In the genomic region with DNA sequence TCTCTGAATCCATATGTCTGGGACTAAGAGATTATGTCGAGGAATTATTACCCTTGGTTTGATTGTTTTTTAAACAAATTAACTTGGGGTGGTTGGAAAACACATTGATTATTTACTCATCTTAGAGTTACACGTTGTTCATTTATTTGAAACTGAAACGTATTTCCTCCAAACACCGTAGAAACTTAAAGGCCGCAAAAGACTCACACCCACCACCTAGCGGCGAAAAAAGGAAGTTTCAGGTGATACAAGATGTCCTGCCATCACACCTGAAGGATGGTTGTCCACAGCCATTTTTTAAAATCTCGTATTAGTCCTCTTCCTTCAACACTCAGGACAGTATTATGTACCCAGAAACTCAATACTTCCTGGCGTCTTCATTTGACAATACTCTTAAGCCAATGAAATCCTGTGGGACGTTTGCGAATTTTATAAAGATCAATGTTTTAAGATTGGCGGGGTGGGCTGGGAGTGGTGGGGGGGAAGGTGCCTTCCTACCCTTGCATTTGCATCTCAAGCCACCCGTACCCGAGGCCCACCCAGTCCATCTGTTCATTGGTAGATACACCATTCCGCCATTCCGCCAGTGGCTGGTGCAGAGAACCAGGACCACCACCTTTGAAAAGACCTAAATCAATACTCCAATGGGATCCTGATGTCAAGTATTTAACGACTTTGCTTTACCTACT, we compare ENCODE assay signal across 7 cellular contexts. TPM values are rescaled to one million over a fixed set of nuclear protein-coding genes. Genes with fewer than 3 reads are reported as not detected.
A peak's percentile ranks its signal among the peaks of the same experiment; 100 is the strongest.
DNase-seq lines count a peak whose midpoint lies in the region; ATAC-seq, FAIRE-seq and TF ChIP-seq lines count a peak whose summit lies in the region.

No MANE protein-coding gene starts in this region.

- H3K36me3 ChIP-seq in MG63 (peaks cover 4% of the 10 kb centered on the region; the same call in 1 of the 2 replicates), keratinocyte (ENCODE audit: control insufficient read depth in 2 of 2, extremely low read depth in 1 of 2, insufficient read depth in 2 of 2, low read length in 2 of 2) (no peaks in the 10 kb centered on the region)

- H3K27me3 ChIP-seq in MG63 (no peaks in the 10 kb centered on the region), keratinocyte (ENCODE audit: control insufficient read depth, extremely low read depth, insufficient read depth, low read length) (no peaks in the 10 kb centered on the region)

- H3K9ac ChIP-seq in keratinocyte (ENCODE audit: control insufficient read depth, extremely low read depth, insufficient read depth, low read length), result no peak overlapping the region

- no peaks in the 10 kb centered on the region for H3K9me3 ChIP-seq in MG63
- H3K9me3 ChIP-seq in keratinocyte (ENCODE audit: control insufficient read depth, low read depth, low read length), result no peaks in the 10 kb centered on the region

- peak overlapping the region; percentile 58 for H2AFZ ChIP-seq in keratinocyte (ENCODE audit: control insufficient read depth, low read length)

- peak overlapping the region; percentile 80 for H3K4me2 ChIP-seq in keratinocyte (ENCODE audit: control insufficient read depth, extremely low read depth, insufficient read depth, low read depth, low read length)

- in situ Hi-C loops in astrocyte of the cerebellum (cut with HindIII; ENCODE audit: low sequenced_read_pairs), result no loop called here

- peaks cover 29% of the 10 kb centered on the region for H3K79me2 ChIP-seq in keratinocyte (ENCODE audit: control insufficient read depth, insufficient read depth, low read length)

- dilution Hi-C loops in keratinocyte (cut with MboI; ENCODE audit: extremely low pct_ligation_motif_present, low sequenced_read_pairs), result no loop called here

- ATAC-seq in GM19452 (IDR thresholded peaks at IDR 0.05; ENCODE audit: unreplicated experiment), result no peak

- peak overlapping the region; percentile 17 for H3K27ac ChIP-seq in keratinocyte (ENCODE audit: control insufficient read depth, insufficient read depth, low read length)

- peak; percentile 83 for TF ChIP-seq CTCF in GM12864 (IDR thresholded peaks at IDR 0.05; ENCODE audit: low read depth, low read length, missing control alignments)
- peak; percentile 86 for TF ChIP-seq CTCF in astrocyte of the cerebellum (IDR thresholded peaks at IDR 0.05; ENCODE audit: low read depth, low read length, missing control alignments)
- TF ChIP-seq CTCF in keratinocyte (optimal IDR thresholded peaks at IDR 0.05 in 1 of 3, IDR thresholded peaks at IDR 0.05 in 1 of 3, conservative IDR thresholded peaks at IDR 0.05 in 1 of 3; ENCODE audit: extremely low read depth in 1 of 3, insufficient read depth in 2 of 3, low read length in 3 of 3), result peak; percentile 69 to 81 (median 74)

- no peaks in the 10 kb centered on the region for H3K9me1 ChIP-seq in keratinocyte (ENCODE audit: control insufficient read depth, extremely low read depth, insufficient read depth, low read length)

- peak; percentile 43 for FAIRE-seq in keratinocyte (lab: Jason Lieb, UNC)

- H3K4me1 ChIP-seq in keratinocyte (ENCODE audit: control insufficient read depth, extremely low read depth, insufficient read depth, low read length), result peaks cover 18% of the 10 kb centered on the region

- no peaks in the 10 kb centered on the region for H4K20me1 ChIP-seq in keratinocyte (ENCODE audit: control insufficient read depth, extremely low read depth, insufficient read depth, low read length)

- H3K4me3 ChIP-seq in GM12864 (ENCODE audit: low read depth, low read length), result no peak overlapping the region
- no peak overlapping the region for H3K4me3 ChIP-seq in MG63
- H3K4me3 ChIP-seq in astrocyte of the cerebellum (ENCODE audit: low read depth, low read length), result no peak overlapping the region
- peak overlapping the region in 1 of 3 experiments; percentile 58 for H3K4me3 ChIP-seq in keratinocyte (ENCODE audit: control insufficient read depth in 2 of 3, extremely low read depth in 1 of 3, insufficient read depth in 2 of 3, low read depth in 1 of 3, low read length in 3 of 3)

- DNase-seq in GM12864 (ENCODE audit: low read depth) (peak; percentile 78), MG63 (peak; percentile 34), T-helper 2 cell (peak; percentile 26 to 86 (median 67)), astrocyte of the cerebellum (ENCODE audit: low read depth) (peak; percentile 64), keratinocyte (ENCODE audit: low read depth, low spot score) (peak; percentile 44)
- DNase-seq in stimulated activated CD4-positive, alpha-beta T cell treated with anti-CD3 and anti-CD28 coated beads, Interleukin-1b, Interleukin-23, amount 100 ng/mL, for 4 hours (ENCODE audit: low read depth in 2 of 2), result peak; percentile 51 to 84

RNA-seq across cellular contexts. Expression of gene LCOR, which starts 1.4 kb away (rescaled TPM):
- 4.3 and 6.8 TPM in 2 replicates for total RNA-seq in MG63 (2014; rRNA removed; shearing (Covaris generic); ENCODE audit: low replicate concordance)
- polyA plus RNA-seq in keratinocyte, result 6.7 to 11.4 TPM (median 10.7 TPM) in 3 replicates
- polyA plus RNA-seq in keratinocyte (2011; ENCODE audit: low read depth), result 6.2 TPM
- 6.3 and 9.1 TPM in 2 replicates for polyA plus RNA-seq in keratinocyte (2011; cell fraction: cytosol; rRNA removed)
- polyA plus RNA-seq in keratinocyte (2011; cell fraction: nucleus; rRNA removed), result 10.0 and 11.9 TPM in 2 replicates
- 6.0 and 8.3 TPM in 2 replicates for polyA plus RNA-seq in keratinocyte (2012; ENCODE audit: low replicate concordance)
- polyA minus RNA-seq in keratinocyte, result 20.7 to 39.3 TPM (median 25.2 TPM) in 3 replicates
- 17.3 TPM for polyA minus RNA-seq in keratinocyte (2011; cell fraction: cytosol; rRNA and poly(A)+ RNA removed)
- polyA minus RNA-seq in keratinocyte (2011; cell fraction: nucleus; rRNA and poly(A)+ RNA removed), result 29.9 and 48.5 TPM in 2 replicates
